18 cellular contexts compared by ENCODE assay signal in genomic region chr7:99121496-99122021, GRCh38. TPM values are rescaled to one million over a fixed set of nuclear protein-coding genes. Genes with fewer than 3 reads are reported as not detected.
DNase-seq lines count a peak whose midpoint lies in the region; ATAC-seq and TF ChIP-seq lines count a peak whose summit lies in the region.
"Had no signal": no experiment of that assay in that cellular context is flagged by ENCODE, and none has a peak within 500 bp of the region (broad histone marks: within the 10 kb centered on the region; RNA-seq: fewer than 3 reads in every experiment).

No MANE protein-coding gene starts in this region.

- no peaks in the 10 kb centered on the region for H3K27me3 ChIP-seq in AG04450 (ENCODE audit: control insufficient read depth, insufficient read depth, low read length)
- no peaks in the 10 kb centered on the region for H3K27me3 ChIP-seq in cardiac muscle cell

- intact Hi-C loops in sciatic nerve (cut with DNase I) = no loop called here

- CTCF ChIA-PET in AG04450 (lab: Charles Lee) = interaction anchor here (0.7 kb wide), 1 partner anchor 21 kb away, joined by 11 read pairs; no protein-coding TSS in a partner anchor

- DNase-seq in AG04450 (ENCODE audit: low read depth, low spot score) = no peak
- peak; percentile 24 to 76 for DNase-seq in cardiac muscle cell (ENCODE audit: low read depth in 1 of 2, low spot score in 1 of 2)
- DNase-seq in sciatic nerve (ENCODE audit: low spot score) = no peak
- DNase-seq in medulla oblongata (ENCODE audit: extremely low spot score) = no peak
- no peak for DNase-seq in activated CD4-positive, alpha-beta T cell treated with anti-CD3 and anti-CD28 coated beads, Interleukin-2, amount 50 U/mL, for 48 hours
- no peak for DNase-seq in Ammon's horn (ENCODE audit: low spot score)
- DNase-seq: ACHN, dermis blood vessel endothelial cell, DMS53, glutamatergic neuron, H9, kidney glomerular epithelial cell, NCI-H2171 treated with DMSO at 0.1 percent for 48 hours had no signal

- peak; percentile 70 for ATAC-seq in sciatic nerve
- ATAC-seq in HG02678 (IDR thresholded peaks at IDR 0.05; ENCODE audit: unreplicated experiment) = no peak
- ATAC-seq: activated naive CD4-positive, alpha-beta T cell treated with anti-CD3 and anti-CD28 coated beads, Interleukin-2, amount 50 U/mL, for 72 hours; GM12878; SK-N-SH treated with all-trans-retinoic acid at 6 μM for 48 hours had no signal

- POLR2A ChIA-PET in AG04450 (lab: Yijun Ruan, JAX) = interaction anchor here (0.6 to 2.2 kb wide), 2 partner anchors 11 to 14 kb away, joined by 3 to 7 read pairs; no protein-coding TSS in a partner anchor

- H3K27ac ChIP-seq in AG04450 (ENCODE audit: low read depth, low read length) = peak overlapping the region; percentile 31
- peak overlapping the region; percentile 4 for H3K27ac ChIP-seq in angular gyrus (ENCODE audit: low read depth, low read length)
- H3K27ac ChIP-seq in cardiac muscle cell = peak overlapping the region; percentile 80

- no peaks in the 10 kb centered on the region for H3K36me3 ChIP-seq in cardiac muscle cell

- H3K9me3 ChIP-seq in AG04450 (ENCODE audit: control insufficient read depth, insufficient read depth, low read length) (no peaks in the 10 kb centered on the region; the same call in 1 of the 2 replicates), cardiac muscle cell (ENCODE audit: low read depth) (no peaks in the 10 kb centered on the region)

- H3K4me3 ChIP-seq in AG04450 (ENCODE audit: low read depth, low read length) = no peak overlapping the region
- no peak overlapping the region for H3K4me3 ChIP-seq in cardiac muscle cell
- H3K4me3 ChIP-seq: GM12878 had no signal

- peaks cover 17% of the 10 kb centered on the region for H3K4me1 ChIP-seq in cardiac muscle cell (ENCODE audit: low read depth)

- no peak for TF ChIP-seq CTCF in AG04450 (IDR thresholded peaks at IDR 0.05; ENCODE audit: low read depth, low read length)
- TF ChIP-seq CTCF in cardiac muscle cell (IDR thresholded peaks at IDR 0.05; ENCODE audit: low read depth, low read length) = no peak

RNA-seq across cellular contexts. Expression of gene SMURF1, which starts 22.3 kb away (rescaled TPM):
- polyA plus RNA-seq in AG04450 (2011; rRNA removed) (16.6 and 17.1 TPM in 2 replicates), cardiac muscle cell (11.9 and 18.5 TPM in 2 replicates)
- polyA minus RNA-seq in AG04450 (2011; rRNA and poly(A)+ RNA removed) = 19.0 and 22.6 TPM in 2 replicates
- total RNA-seq in cardiac muscle cell (17.5 and 24.5 TPM in 2 replicates), sciatic nerve (37.0 TPM)

Comparison
In these comparisons a context has a peak if more than half of its experiments do, and no peak if none do; other contexts are left out.
1. DNase-seq: peak in cardiac muscle cell (2 of 2); none in AG04450 (single experiment), sciatic nerve (single experiment), medulla oblongata (single experiment), activated CD4-positive, alpha-beta T cell treated with anti-CD3 and anti-CD28 coated beads, Interleukin-2, amount 50 U/mL, for 48 hours (0 of 2) and Ammon's horn (single experiment).
2. H3K27ac ChIP-seq: peak in every context shown above with its lines; median percentile 80 in cardiac muscle cell; 31 in AG04450; 4 in angular gyrus.